Comparison of ENCODE assay signal across 18 cellular contexts in genomic region chr11:34004226-34004625, GRCh38.
"Had no signal": no experiment of that assay in that cellular context is flagged by ENCODE, and none has a peak within 500 bp of the region (broad histone marks: within the 10 kb centered on the region; RNA-seq: fewer than 3 reads in every experiment).

No MANE protein-coding gene starts in this region.

- H3K9me3 ChIP-seq: MG63, SJSA1 had no signal

- H3K9ac ChIP-seq: KMS-11 had no signal

- H3K4me1 ChIP-seq: SJSA1 had no signal

- H3K4me2 ChIP-seq: KMS-11 had no signal

- H3K27ac ChIP-seq: KMS-11, SJSA1, SK-N-MC had no signal

- FAIRE-seq: RCC 7860 had no signal

- H3K4me3 ChIP-seq: MG63, SJSA1, SK-N-MC had no signal

- DNase-seq: IMR-90, MG63, NCI-H1092 treated with DMSO at 0.1 percent for 48 hours, NCI-H1436, NCI-H187, NCI-H2029, NCI-H2171 treated with DMSO at 0.1 percent for 48 hours, NCI-H345, NCI-H446 treated with DMSO at 0.1 percent for 48 hours, NCI-H510A treated with DMSO at 0.1 percent for 48 hours, NCI-H526, Right ventricle myocardium superior, RPMI8226, SIG-M5 had no signal

- H3K36me3 ChIP-seq: MG63, SJSA1 had no signal
